ENCODE assay signal across 22 cellular contexts in the genomic region with DNA sequence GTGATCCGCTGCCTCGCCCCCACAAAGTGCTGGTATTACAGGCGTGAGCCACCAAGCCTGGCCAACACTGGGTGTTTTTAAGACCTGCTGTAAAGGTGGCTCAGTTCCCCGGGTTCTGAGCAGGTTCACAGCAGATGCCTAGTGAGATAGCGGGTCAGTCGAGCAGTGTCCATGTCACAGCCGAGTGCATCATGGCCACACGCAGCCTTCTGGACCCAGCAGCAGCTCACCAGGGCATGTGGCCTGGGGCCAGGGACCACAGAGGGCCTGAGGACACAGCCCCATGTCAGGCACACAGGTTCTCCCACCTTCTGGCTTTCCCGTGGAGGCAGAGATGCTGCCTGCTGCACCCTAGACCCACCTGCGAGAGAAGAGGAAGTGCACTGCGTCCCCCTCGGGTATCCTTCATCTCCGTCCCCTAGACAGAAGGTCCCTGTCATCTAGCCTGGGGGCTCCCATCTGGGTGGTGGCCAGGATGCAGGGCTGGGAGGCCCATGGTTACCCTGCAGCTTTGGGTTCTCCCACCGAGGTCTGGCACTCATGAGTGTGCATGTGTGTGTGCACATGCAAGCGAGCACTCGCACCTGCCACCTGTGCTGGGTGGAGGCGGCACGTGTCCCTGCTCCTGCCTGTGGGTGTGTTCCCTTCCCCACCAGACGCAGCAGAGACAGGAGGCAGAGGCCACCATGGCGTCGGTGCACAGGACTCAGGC.
DNase-seq lines count a peak whose midpoint lies in the region; ATAC-seq and TF ChIP-seq lines count a peak whose summit lies in the region.
"Had no signal": no experiment of that assay in that cellular context is flagged by ENCODE, and none has a peak within 500 bp of the region (broad histone marks: within the 10 kb centered on the region; RNA-seq: fewer than 3 reads in every experiment).

No MANE protein-coding gene starts in this region.

- H3K9me3 Mint-ChIP-seq in natural killer cell treated with Interleukin-12 subunit alpha and Interleukin-12 subunit beta and Interleukin-15 and Interleukin-18, amount 100 ng/mL, for 72 hours, result peaks cover 3% of the 10 kb centered on the region
- no peaks in the 10 kb centered on the region for H3K9me3 Mint-ChIP-seq in natural killer cell
- peaks cover 0 to 9% (median 0%) of the 10 kb centered on the region in 11 donors for H3K9me3 Mint-ChIP-seq in naive thymus-derived CD4-positive, alpha-beta T cell
- H3K9me3 Mint-ChIP-seq: activated T-helper 17 cell treated with anti-CD3 and anti-CD28 coated beads, Interleukin-2, amount 50 U/mL, for 72 hours had no signal

- H3K36me3 ChIP-seq in left ventricle myocardium inferior (peaks cover 16% of the 10 kb centered on the region), osteoblast (ENCODE audit: insufficient read depth, low read length) (peaks cover 7% of the 10 kb centered on the region), aorta (ENCODE audit: control insufficient read depth in 1 of 2, insufficient read depth in 2 of 2, low read length in 1 of 2) (peaks cover 0 to 3% of the 10 kb centered on the region in 2 donors)
- peaks cover 0 to 15% (median 0%) of the 10 kb centered on the region in 3 experiments for H3K36me3 ChIP-seq in naive thymus-derived CD4-positive, alpha-beta T cell (ENCODE audit: control insufficient read depth in 2 of 3, insufficient read depth in 3 of 3, low read length in 3 of 3)
- H3K36me3 ChIP-seq: uterus had no signal

- H3K4me3 Mint-ChIP-seq in natural killer cell treated with Interleukin-12 subunit alpha and Interleukin-12 subunit beta and Interleukin-15 and Interleukin-18, amount 100 ng/mL, for 72 hours, result no peak overlapping the region
- no peak overlapping the region for H3K4me3 Mint-ChIP-seq in natural killer cell
- no peak overlapping the region for H3K4me3 Mint-ChIP-seq in naive thymus-derived CD4-positive, alpha-beta T cell
- H3K4me3 Mint-ChIP-seq: activated T-helper 17 cell treated with anti-CD3 and anti-CD28 coated beads, Interleukin-2, amount 50 U/mL, for 72 hours; mesothelial cell of epicardium; nephron progenitor cell had no signal

- ATAC-seq in natural killer cell treated with Interleukin-12 subunit alpha and Interleukin-12 subunit beta and Interleukin-15 and Interleukin-18, amount 100 ng/mL, for 72 hours, result no peak
- ATAC-seq in natural killer cell (no peak), aorta (ENCODE audit: low FRiP score) (no peak), HG02870 (IDR thresholded peaks at IDR 0.05; ENCODE audit: unreplicated experiment) (no peak)
- no peak for ATAC-seq in naive thymus-derived CD4-positive, alpha-beta T cell
- ATAC-seq: activated T-helper 17 cell treated with anti-CD3 and anti-CD28 coated beads, Interleukin-2, amount 50 U/mL, for 72 hours; body of pancreas; GM12878 had no signal

- peak; percentile 57 for DNase-seq in natural killer cell treated with Interleukin-12 subunit alpha and Interleukin-12 subunit beta and Interleukin-15 and Interleukin-18, amount 100 ng/mL, for 72 hours (ENCODE audit: low spot score)
- DNase-seq in natural killer cell, result no peak
- DNase-seq in left ventricle myocardium inferior, result peak; percentile 12
- DNase-seq in osteoblast (ENCODE audit: insufficient read length, low spot score, missing footprints), result peak; percentile 77
- DNase-seq in aorta, result peak; percentile 35 to 62
- no peak for DNase-seq in NCI-H146 (lab: John Stamatoyannopoulos, UW)
- no peak for DNase-seq in naive thymus-derived CD4-positive, alpha-beta T cell
- DNase-seq: activated CD4-positive, alpha-beta T cell treated with anti-CD3 and anti-CD28 coated beads, Interleukin-2, amount 50 U/mL, for 1 hour; DND-41; NCI-H2081 treated with DMSO at 0.1 percent for 48 hours; nephron progenitor cell; stomach; T-helper 2 cell; uterus had no signal

- H4K20me1 ChIP-seq in osteoblast (ENCODE audit: insufficient read depth, low read length), result peaks cover 29% of the 10 kb centered on the region

- intact Hi-C loops in natural killer cell (cut with micrococcal nuclease) (loop anchor here (10.0 kb wide), 1 partner anchor 73 kb away; no protein-coding TSS in a partner anchor), left ventricle myocardium inferior (cut with micrococcal nuclease) (no loop called here), aorta (cut with DNase I) (no loop called here)
- intact Hi-C loops in naive thymus-derived CD4-positive, alpha-beta T cell (cut with micrococcal nuclease), result no loop called here

- peaks cover 6% of the 10 kb centered on the region for H3K36me3 Mint-ChIP-seq in natural killer cell treated with Interleukin-12 subunit alpha and Interleukin-12 subunit beta and Interleukin-15 and Interleukin-18, amount 100 ng/mL, for 72 hours
- peaks cover 7% of the 10 kb centered on the region for H3K36me3 Mint-ChIP-seq in natural killer cell
- H3K36me3 Mint-ChIP-seq in naive thymus-derived CD4-positive, alpha-beta T cell, result peaks cover 10 to 23% (median 17%) of the 10 kb centered on the region in 5 donors

- H2AFZ ChIP-seq in osteoblast (ENCODE audit: low read length), result no peak overlapping the region

- peaks cover 3% of the 10 kb centered on the region for H3K79me2 ChIP-seq in osteoblast (ENCODE audit: insufficient read depth, low read length)

- CTCF ChIA-PET in naive thymus-derived CD4-positive, alpha-beta T cell (lab: Charles Lee), result no interaction called here

- H3K9me3 ChIP-seq in left ventricle myocardium inferior (replicated peaks) (no peaks in the 10 kb centered on the region), osteoblast (ENCODE audit: low read depth, low read length) (no peaks in the 10 kb centered on the region), aorta (ENCODE audit: control insufficient read depth, low read length) (no peaks in the 10 kb centered on the region)
- no peaks in the 10 kb centered on the region for H3K9me3 ChIP-seq in naive thymus-derived CD4-positive, alpha-beta T cell (ENCODE audit: control insufficient read depth in 2 of 3, low read length in 3 of 3)
- H3K9me3 ChIP-seq: body of pancreas, Caco-2, stomach, uterus had no signal

- H3K27ac ChIP-seq in left ventricle myocardium inferior (replicated peaks) (no peak overlapping the region), osteoblast (ENCODE audit: low read depth, low read length) (no peak overlapping the region), aorta (ENCODE audit: low read depth in 1 of 2, low read length in 2 of 2) (no peak overlapping the region)
- H3K27ac ChIP-seq in naive thymus-derived CD4-positive, alpha-beta T cell (ENCODE audit: low read depth, low read length), result no peak overlapping the region
- H3K27ac ChIP-seq: BLaER1, uterus, VCaP had no signal

- no peaks in the 10 kb centered on the region for H3K27me3 Mint-ChIP-seq in natural killer cell treated with Interleukin-12 subunit alpha and Interleukin-12 subunit beta and Interleukin-15 and Interleukin-18, amount 100 ng/mL, for 72 hours
- H3K27me3 Mint-ChIP-seq in natural killer cell (ENCODE audit: low read depth in 2 of 2), result no peaks in the 10 kb centered on the region
- H3K27me3 Mint-ChIP-seq in naive thymus-derived CD4-positive, alpha-beta T cell, result no peaks in the 10 kb centered on the region
- H3K27me3 Mint-ChIP-seq: activated T-helper 17 cell treated with anti-CD3 and anti-CD28 coated beads, Interleukin-2, amount 50 U/mL, for 72 hours had no signal

- no peaks in the 10 kb centered on the region for H3K27me3 ChIP-seq in left ventricle myocardium inferior (ENCODE audit: low read depth)
- H3K27me3 ChIP-seq in osteoblast (ENCODE audit: insufficient read depth, low read length), result no peaks in the 10 kb centered on the region
- no peaks in the 10 kb centered on the region for H3K27me3 ChIP-seq in aorta (ENCODE audit: control insufficient read depth in 1 of 2, insufficient read depth in 2 of 2, low read length in 1 of 2)
- H3K27me3 ChIP-seq in naive thymus-derived CD4-positive, alpha-beta T cell (ENCODE audit: control insufficient read depth in 2 of 2, insufficient read depth in 2 of 2, low read length in 2 of 2), result no peaks in the 10 kb centered on the region
- H3K27me3 ChIP-seq: BLaER1, body of pancreas, stomach, uterus had no signal

- peaks cover 15% of the 10 kb centered on the region for H3K4me1 ChIP-seq in left ventricle myocardium inferior
- peaks cover 18% of the 10 kb centered on the region for H3K4me1 ChIP-seq in osteoblast (ENCODE audit: insufficient read depth, low read length)
- no peaks in the 10 kb centered on the region for H3K4me1 ChIP-seq in aorta (ENCODE audit: control insufficient read depth in 1 of 2, insufficient read depth in 2 of 2, low read length in 2 of 2)
- peaks cover 3 to 18% of the 10 kb centered on the region in 2 donors for H3K4me1 ChIP-seq in naive thymus-derived CD4-positive, alpha-beta T cell (ENCODE audit: control insufficient read depth in 2 of 2, insufficient read depth in 2 of 2, low read length in 2 of 2)
- H3K4me1 ChIP-seq: uterus had no signal

- TF ChIP-seq CTCF in natural killer cell (IDR thresholded peaks at IDR 0.05) (no peak), left ventricle myocardium inferior (IDR thresholded peaks at IDR 0.05; ENCODE audit: borderline replicate concordance) (no peak), osteoblast (IDR thresholded peaks at IDR 0.05; ENCODE audit: extremely low read depth, low read depth, low read length) (no peak)

- 93 to 94% methylated on average over 21 of the region's 21 CpGs for WGBS in aorta, 2 donors

- H3K4me2 ChIP-seq in osteoblast (ENCODE audit: insufficient read depth, low read length), result no peak overlapping the region
- H3K4me2 ChIP-seq: BLaER1 had no signal

- H3K4me3 ChIP-seq in left ventricle myocardium inferior (no peak overlapping the region), osteoblast (ENCODE audit: insufficient read depth, low read length) (no peak overlapping the region), aorta (ENCODE audit: low read length in 2 of 2) (no peak overlapping the region)
- no peak overlapping the region for H3K4me3 ChIP-seq in naive thymus-derived CD4-positive, alpha-beta T cell (ENCODE audit: low read length)
- H3K4me3 ChIP-seq: BLaER1, body of pancreas, GM12878, stomach, uterus had no signal

- no peak overlapping the region for H3K27ac Mint-ChIP-seq in natural killer cell treated with Interleukin-12 subunit alpha and Interleukin-12 subunit beta and Interleukin-15 and Interleukin-18, amount 100 ng/mL, for 72 hours
- no peak overlapping the region for H3K27ac Mint-ChIP-seq in natural killer cell
- H3K27ac Mint-ChIP-seq in naive thymus-derived CD4-positive, alpha-beta T cell, result no peak overlapping the region
- H3K27ac Mint-ChIP-seq: activated T-helper 17 cell treated with anti-CD3 and anti-CD28 coated beads, Interleukin-2, amount 50 U/mL, for 72 hours; mesothelial cell of epicardium; nephron progenitor cell had no signal

- POLR2A ChIA-PET in naive thymus-derived CD4-positive, alpha-beta T cell (lab: Charles Lee), result no interaction called here

- peaks cover 21 to 32% of the 10 kb centered on the region in 2 donors for H3K4me1 Mint-ChIP-seq in natural killer cell treated with Interleukin-12 subunit alpha and Interleukin-12 subunit beta and Interleukin-15 and Interleukin-18, amount 100 ng/mL, for 72 hours (ENCODE audit: low read depth in 2 of 2)
- H3K4me1 Mint-ChIP-seq in natural killer cell, result peaks cover 33 to 42% of the 10 kb centered on the region in 2 donors
- H3K4me1 Mint-ChIP-seq in naive thymus-derived CD4-positive, alpha-beta T cell, result peaks cover 16 to 35% (median 25%) of the 10 kb centered on the region in 7 donors

Comparison
In these comparisons a context has a peak if more than half of its experiments do, and no peak if none do; other contexts are left out.
1. DNase-seq: peak in natural killer cell treated with Interleukin-12 subunit alpha and Interleukin-12 subunit beta and Interleukin-15 and Interleukin-18, amount 100 ng/mL, for 72 hours (single experiment), left ventricle myocardium inferior (single experiment), osteoblast (single experiment) and aorta (2 of 2); none in natural killer cell (single experiment), NCI-H146 (single experiment) and naive thymus-derived CD4-positive, alpha-beta T cell (0 of 9).